ENCODE assay signal across 8 cellular contexts in the genomic region with DNA sequence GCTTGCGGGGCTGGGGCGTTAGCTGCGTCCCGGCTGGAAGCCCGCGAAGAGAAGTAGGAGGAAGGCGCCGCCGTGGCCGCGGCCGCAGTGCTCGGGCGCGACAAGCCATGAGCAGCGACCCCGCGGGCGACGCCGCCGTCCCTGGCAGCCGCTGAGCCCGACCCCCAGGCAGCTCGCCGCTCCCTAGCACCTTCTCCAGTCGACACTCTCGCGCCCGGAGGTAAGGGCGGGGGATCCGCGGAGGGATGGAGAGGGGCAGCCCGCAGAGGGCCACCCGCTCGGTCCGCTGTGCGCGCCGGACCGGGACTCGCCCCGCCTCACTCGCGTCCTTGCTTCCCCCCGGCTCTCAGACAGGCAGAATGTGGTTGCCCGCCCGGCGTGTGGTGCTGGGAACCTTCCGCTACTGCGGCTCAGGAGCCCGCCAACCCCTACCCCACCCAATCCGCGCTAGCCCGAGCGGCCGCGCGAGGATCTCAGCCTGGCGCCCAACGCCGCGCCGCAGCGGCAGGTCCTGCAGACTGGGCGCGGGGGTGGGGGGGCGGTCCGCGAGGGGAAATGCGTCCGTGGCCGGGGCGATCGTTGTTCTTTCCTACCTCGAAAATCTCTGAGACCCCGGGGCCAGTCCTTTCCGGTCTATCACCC. TPM values are rescaled to one million over a fixed set of nuclear protein-coding genes. Genes with fewer than 3 reads are reported as not detected.
A peak's percentile ranks its signal among the peaks of the same experiment; 100 is the strongest.
DNase-seq lines count a peak whose midpoint lies in the region; ATAC-seq and TF ChIP-seq lines count a peak whose summit lies in the region.

A gene (plus strand): TSS at position 18 of the 642 bp plus-strand sequence. CDS start 53,354 bp downstream, outside the sequence.

- H3K4me3 ChIP-seq in coronary artery (peak within 1 kb of the TSS; percentile 85), liver (ENCODE audit: low read depth in 1 of 3, low read length in 3 of 3) (peak within 1 kb of the TSS; percentile 59 to 78 (median 76))

- H3K27ac ChIP-seq in coronary artery, result peak within 1 kb of the TSS; percentile 95 to 96
- H3K27ac ChIP-seq in liver (ENCODE audit: low read depth in 1 of 2, low read length in 2 of 2), result peak within 1 kb of the TSS; percentile 47 to 79

- peaks cover 0 to 7% (median 0%) of the 10 kb centered on the region in 4 donors for H3K27me3 ChIP-seq in liver (ENCODE audit: control insufficient read depth in 4 of 4, insufficient read depth in 4 of 4, low read length in 3 of 4)

- H3K9me3 ChIP-seq in liver (ENCODE audit: control insufficient read depth in 4 of 4, low read length in 3 of 4), result no peaks in the 10 kb centered on the region

- peak within 1 kb of the TSS; percentile 49 to 64 for H3K9ac ChIP-seq in liver (ENCODE audit: low read depth in 1 of 2, low read length in 2 of 2)

- no peak for TF ChIP-seq RAD21 in liver (IDR thresholded peaks at IDR 0.05)

- no peaks in the 10 kb centered on the region for H3K36me3 ChIP-seq in liver (ENCODE audit: control insufficient read depth in 4 of 4, insufficient read depth in 3 of 4, low read depth in 1 of 4, low read length in 3 of 4)

- DNase-seq in ACHN (peak; percentile 53), NCI-H2029 (lab: John Stamatoyannopoulos, UW) (peak; percentile 58), coronary artery (ENCODE audit: low spot score) (no peak)
- DNase-seq in activated CD4-positive, alpha-beta T cell treated with anti-CD3 and anti-CD28 coated beads for 4 hours, result peak; percentile 43 to 61
- peak; percentile 33 to 35 for DNase-seq in stimulated activated CD8-positive, alpha-beta memory T cell treated with anti-CD3 and anti-CD28 coated beads, Interleukin-15, amount 100 ng/mL, for 4 hours (ENCODE audit: low read depth in 2 of 2)

- ATAC-seq in GM18499 (IDR thresholded peaks at IDR 0.05; ENCODE audit: insufficient read depth, unreplicated experiment), result peak; percentile 28
- ATAC-seq in HG02870 (IDR thresholded peaks at IDR 0.05; ENCODE audit: unreplicated experiment), result peak; percentile 34

- TF ChIP-seq CTCF in coronary artery (IDR thresholded peaks at IDR 0.05) (peak; percentile 14), liver (IDR thresholded peaks at IDR 0.05; ENCODE audit: low read depth, low read length, missing input control) (no peak)

- in situ Hi-C loops in ACHN (cut with HindIII; ENCODE audit: low pct_ligation_motif_present, low pct_unique_long_range_greater_than_20kb, low sequenced_read_pairs), result no loop called here

- under 1% methylated on average over 78 of the region's 78 CpGs for WGBS in liver

- H3K4me1 ChIP-seq in liver (ENCODE audit: control insufficient read depth in 4 of 4, insufficient read depth in 4 of 4, low read length in 3 of 4), result peaks cover 0 to 21% (median 10%) of the 10 kb centered on the region in 4 donors

TF ChIP-seq in liver, 16 proteins besides CTCF, POLR2A, EP300 and RAD21:
- no peak for TF ChIP-seq EGR1 (IDR thresholded peaks at IDR 0.05; ENCODE audit: low read depth in 2 of 2)
- TF ChIP-seq SP1 (IDR thresholded peaks at IDR 0.05), result no peak
- TF ChIP-seq GABPA (IDR thresholded peaks at IDR 0.05 in 1 of 2, conservative IDR thresholded peaks at IDR 0.05 in 1 of 2), result no peak
- TF ChIP-seq, protein P1, sequence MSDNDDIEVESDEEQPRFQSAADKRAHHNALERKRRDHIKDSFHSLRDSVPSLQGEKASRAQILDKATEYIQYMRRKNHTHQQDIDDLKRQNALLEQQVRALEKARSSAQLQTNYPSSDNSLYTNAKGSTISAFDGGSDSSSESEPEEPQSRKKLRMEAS (IDR thresholded peaks at IDR 0.05), result no peak
- TF ChIP-seq HNF4A (conservative IDR thresholded peaks at IDR 0.05), result no peak
- TF ChIP-seq, protein P2, sequence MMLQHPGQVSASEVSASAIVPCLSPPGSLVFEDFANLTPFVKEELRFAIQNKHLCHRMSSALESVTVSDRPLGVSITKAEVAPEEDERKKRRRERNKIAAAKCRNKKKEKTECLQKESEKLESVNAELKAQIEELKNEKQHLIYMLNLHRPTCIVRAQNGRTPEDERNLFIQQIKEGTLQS (IDR thresholded peaks at IDR 0.05), result no peak
- TF ChIP-seq RXRA (IDR thresholded peaks at IDR 0.05), result no peak

RNA-seq across cellular contexts. Expression of the gene that starts here (rescaled TPM):
- total RNA-seq in liver, result 1 to 10 TPM; 2.0 to 3.5 TPM
- polyA plus RNA-seq in liver, result under 1 TPM; 0.63 to 0.90 TPM
